ENCODE assay signal across 25 cellular contexts in the genomic region with DNA sequence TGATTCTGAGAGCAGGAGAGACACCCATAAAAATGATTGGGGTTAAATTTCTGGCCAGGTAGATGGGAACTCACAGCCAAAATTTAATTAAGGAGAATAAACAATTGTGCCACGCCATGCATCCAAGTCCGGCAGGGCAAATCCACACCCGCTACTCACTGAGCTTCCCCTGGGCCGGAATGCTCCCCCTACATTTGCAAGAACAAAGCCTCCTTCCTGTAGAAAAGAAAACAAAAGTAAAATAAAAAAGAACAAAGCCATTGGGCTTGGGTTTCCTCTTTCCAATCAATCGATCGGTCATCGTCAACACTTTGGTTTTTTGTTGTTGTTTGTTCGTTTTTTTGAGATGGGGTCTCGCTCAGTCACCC. TPM values are rescaled to one million over a fixed set of nuclear protein-coding genes. Genes with fewer than 3 reads are reported as not detected.
DNase-seq lines count a peak whose midpoint lies in the region; ATAC-seq and TF ChIP-seq lines count a peak whose summit lies in the region.
"Had no signal": no experiment of that assay in that cellular context is flagged by ENCODE, and none has a peak within 500 bp of the region (broad histone marks: within the 10 kb centered on the region; RNA-seq: fewer than 3 reads in every experiment).

No MANE protein-coding gene starts in this region.

- peak; percentile 5 for DNase-seq in activated CD8-positive, alpha-beta memory T cell treated with anti-CD3 and anti-CD28 coated beads for 24 hours
- DNase-seq in activated CD8-positive, alpha-beta memory T cell treated with anti-CD3 and anti-CD28 coated beads, Interleukin-2, amount 50 U/mL, for 4 hours, result no peak
- DNase-seq in coronary artery (ENCODE audit: low spot score), result peak; percentile 33
- peak; percentile 4 to 23 for DNase-seq in lower leg skin (ENCODE audit: low spot score in 2 of 2)
- no peak for DNase-seq in osteocyte (ENCODE audit: extremely low spot score, unreplicated experiment)
- no peak for DNase-seq in HPDE6-E6E7 (ENCODE audit: extremely low spot score)
- DNase-seq: 8988T; ACHN; BE2C; CD4-positive, CD25-positive, alpha-beta regulatory T cell; DMS153; DND-41; GM23248; H9; KBM-7; MG63; NCI-H2029; NCI-H446 treated with DMSO at 0.1 percent for 48 hours; NCI-H526; NCI-H82; NK-92 treated with Interleukin-12 subunit alpha and Interleukin-12 subunit beta, amount 100 ng/mL, for 24 hours; PC-3; SJCRH30 had no signal

- peaks cover 22% of the 10 kb centered on the region for H3K36me3 ChIP-seq in BLaER1

- H3K9me3 Mint-ChIP-seq in osteocyte (ENCODE audit: unreplicated experiment), result no peaks in the 10 kb centered on the region
- H3K9me3 Mint-ChIP-seq: CD4-positive, CD25-positive, alpha-beta regulatory T cell; H9 had no signal

- H3K4me1 Mint-ChIP-seq in osteocyte (ENCODE audit: unreplicated experiment), result no peaks in the 10 kb centered on the region
- H3K4me1 Mint-ChIP-seq: CD4-positive, CD25-positive, alpha-beta regulatory T cell had no signal

- H3K36me3 Mint-ChIP-seq in osteocyte (ENCODE audit: unreplicated experiment), result peaks cover 34% of the 10 kb centered on the region

- no peak for ATAC-seq in GM21737 (IDR thresholded peaks at IDR 0.05; ENCODE audit: unreplicated experiment)
- ATAC-seq: PC-3 had no signal

- H3K27me3 Mint-ChIP-seq in osteocyte (ENCODE audit: unreplicated experiment), result no peaks in the 10 kb centered on the region
- H3K27me3 Mint-ChIP-seq: CD4-positive, CD25-positive, alpha-beta regulatory T cell had no signal

- intact Hi-C loops in lower leg skin (cut with DNase I; ENCODE audit: low total_unique reads), result no loop called here

- H4K20me1 ChIP-seq in BLaER1, result no peaks in the 10 kb centered on the region

- 81 to 86% methylated on average over 9 of the region's 9 CpGs for WGBS in lower leg skin, 2 donors

- H3K4me3 Mint-ChIP-seq in osteocyte (ENCODE audit: unreplicated experiment), result no peak overlapping the region
- H3K4me3 Mint-ChIP-seq: CD4-positive, CD25-positive, alpha-beta regulatory T cell; H9 had no signal

- H3K27ac ChIP-seq in BLaER1, result peak overlapping the region; percentile 61; the same call in 1 of the 2 replicates
- no peak overlapping the region for H3K27ac ChIP-seq in coronary artery
- H3K27ac ChIP-seq: GM23248, SJCRH30 had no signal

- H3K4me1 ChIP-seq in BLaER1, result peaks cover 26% of the 10 kb centered on the region

- H3K4me3 ChIP-seq in BLaER1 (no peak overlapping the region), coronary artery (no peak overlapping the region), lower leg skin (ENCODE audit: low read depth, poor library complexity, severe bottlenecking) (no peak overlapping the region)
- H3K4me3 ChIP-seq: GM23248, MG63, SJCRH30 had no signal

- H3K9ac ChIP-seq in BLaER1, result no peak overlapping the region
- H3K9ac ChIP-seq: GM23248 had no signal

- H3K27ac Mint-ChIP-seq in osteocyte (ENCODE audit: unreplicated experiment), result no peak overlapping the region
- H3K27ac Mint-ChIP-seq: CD4-positive, CD25-positive, alpha-beta regulatory T cell had no signal

- TF ChIP-seq POLR2A in lower leg skin (IDR thresholded peaks at IDR 0.05), result no peak

- no peaks in the 10 kb centered on the region for H3K9me3 ChIP-seq in BLaER1
- H3K9me3 ChIP-seq: BE2C, MG63, SJCRH30 had no signal

- TF ChIP-seq CTCF in coronary artery (IDR thresholded peaks at IDR 0.05), result no peak
- no peak for TF ChIP-seq CTCF in lower leg skin (IDR thresholded peaks at IDR 0.05)
- TF ChIP-seq CTCF in osteocyte (IDR thresholded peaks at IDR 0.05), result no peak

- peak overlapping the region; percentile 84; the same call in 1 of the 2 replicates for H3K4me2 ChIP-seq in BLaER1

- H3K27me3 ChIP-seq in BLaER1, result no peaks in the 10 kb centered on the region
- H3K27me3 ChIP-seq: BE2C, MG63, SJCRH30 had no signal

RNA-seq across cellular contexts. Expression of a gene that starts 30.2 kb away (rescaled TPM):
- total RNA-seq in lower leg skin (10 to 100 TPM; 35.9 to 48.8 (median 41.9) TPM), osteocyte (66.9 and 72.1 TPM in 2 replicates)

Comparison
In these comparisons a context has a peak if more than half of its experiments do, and no peak if none do; other contexts are left out.
1. DNase-seq: peak in activated CD8-positive, alpha-beta memory T cell treated with anti-CD3 and anti-CD28 coated beads for 24 hours (single experiment), coronary artery (single experiment) and lower leg skin (2 of 2); none in activated CD8-positive, alpha-beta memory T cell treated with anti-CD3 and anti-CD28 coated beads, Interleukin-2, amount 50 U/mL, for 4 hours (single experiment), osteocyte (single experiment) and HPDE6-E6E7 (single experiment).